In genomic region chr10:49106451-49106850, GRCh38 we compare ENCODE assay signal across 17 cellular contexts. TPM values are rescaled to one million over a fixed set of nuclear protein-coding genes. Genes with fewer than 3 reads are reported as not detected.
A peak's percentile ranks its signal among the peaks of the same experiment; 100 is the strongest.
DNase-seq lines count a peak whose midpoint lies in the region; ATAC-seq, FAIRE-seq and TF ChIP-seq lines count a peak whose summit lies in the region.
"Had no signal": no experiment of that assay in that cellular context is flagged by ENCODE, and none has a peak within 500 bp of the region (broad histone marks: within the 10 kb centered on the region; RNA-seq: fewer than 3 reads in every experiment).

No MANE protein-coding gene starts in this region.

- peak overlapping the region; percentile 73 to 81 for H3K27ac ChIP-seq in ascending aorta

- no peak overlapping the region for H3K4me3 ChIP-seq in ascending aorta
- H3K4me3 ChIP-seq: GM12878, transverse colon had no signal

- no peak for FAIRE-seq in urothelium cell line (lab: Jason Lieb, UNC)
- FAIRE-seq: GM12878 had no signal

- no peak for TF ChIP-seq CTCF in ascending aorta (IDR thresholded peaks at IDR 0.05)

- no peaks in the 10 kb centered on the region for H3K27me3 ChIP-seq in ascending aorta
- H3K27me3 ChIP-seq: transverse colon had no signal

- DNase-seq in EH (ENCODE audit: low read depth) (peak; percentile 14), ascending aorta (ENCODE audit: low spot score in 2 of 2) (peak in 1 of 2 donors; percentile 84), left cardiac atrium (peak; percentile 55), pons (ENCODE audit: low spot score) (peak; percentile 53), NCI-H345 treated with DMSO at 0.1 percent for 48 hours (lab: John Stamatoyannopoulos, UW; ENCODE audit: unreplicated experiment) (no peak), urothelium cell line (ENCODE audit: low spot score) (no peak)
- DNase-seq in activated naive CD4-positive, alpha-beta T cell treated with anti-CD3 and anti-CD28 coated beads, Interleukin-2, amount 50 U/mL, for 16 hours: no peak
- DNase-seq: activated CD8-positive, alpha-beta memory T cell treated with anti-CD3 and anti-CD28 coated beads, Interleukin-2, amount 50 U/mL, for 48 hours; central memory CD4-positive, alpha-beta T cell; NCI-H1105 treated with DMSO at 0.1 percent for 48 hours; NCI-H226; PC-3; transverse colon had no signal

- peaks cover 33 to 70% of the 10 kb centered on the region in 2 donors for H3K4me1 ChIP-seq in ascending aorta

- H3K9me3 ChIP-seq in ascending aorta: no peaks in the 10 kb centered on the region
- H3K9me3 ChIP-seq: transverse colon had no signal

- H3K36me3 ChIP-seq in ascending aorta: no peaks in the 10 kb centered on the region
- H3K36me3 ChIP-seq: transverse colon had no signal

- intact Hi-C loops in ascending aorta (cut with DNase I) (no loop called here), left cardiac atrium (cut with DNase I) (no loop called here)

- ATAC-seq in left cardiac atrium (peak; percentile 38 to 46), GM19463 (IDR thresholded peaks at IDR 0.05; ENCODE audit: unreplicated experiment) (no peak)
- ATAC-seq: GM12878, PC-3, WTC11 had no signal

RNA-seq across cellular contexts. Expression of gene VSTM4, which starts 8.9 kb away (rescaled TPM):
- total RNA-seq in ascending aorta (17.7 TPM), left cardiac atrium (10 to 100 TPM; 17.2 to 21.0 TPM)
- total RNA-seq: GM12878, PC-3 had no signal

RNA-seq across cellular contexts. Expression of gene FAM170B, which starts 27.4 kb away (rescaled TPM):
- total RNA-seq in ascending aorta (not detected), left cardiac atrium (not detected)
- total RNA-seq: GM12878, lung microvascular endothelial cell, PC-3, transverse colon, WTC11 had no signal

Comparison
In these comparisons a context has a peak if more than half of its experiments do, and no peak if none do; other contexts are left out.
1. DNase-seq: peak in EH (single experiment), left cardiac atrium (single experiment) and pons (single experiment); none in activated naive CD4-positive, alpha-beta T cell treated with anti-CD3 and anti-CD28 coated beads, Interleukin-2, amount 50 U/mL, for 16 hours (single experiment), NCI-H345 treated with DMSO at 0.1 percent for 48 hours (single experiment) and urothelium cell line (single experiment).